In the genomic region with DNA sequence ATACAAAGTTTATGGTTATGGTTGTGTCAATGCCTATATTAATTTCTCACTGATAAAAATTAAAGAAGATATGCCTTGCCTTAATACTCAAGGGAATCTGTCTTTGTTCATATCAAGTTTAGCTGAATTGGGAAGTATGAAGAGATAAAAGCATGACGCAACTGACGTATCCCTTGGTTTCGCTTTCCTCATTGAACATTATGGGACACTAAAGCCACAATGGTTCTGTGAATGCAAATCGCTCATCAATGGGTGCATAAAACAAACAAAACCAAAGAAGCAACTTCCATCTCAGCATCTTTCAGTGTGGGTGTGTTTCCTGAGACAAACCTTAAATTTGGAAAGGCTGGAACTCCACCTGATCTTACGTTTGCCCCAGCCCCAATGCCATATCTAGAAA, we compare ENCODE assay signal across 14 cellular contexts.
DNase-seq lines count a peak whose midpoint lies in the region; ATAC-seq lines count a peak whose summit lies in the region.
"Had no signal": no experiment of that assay in that cellular context is flagged by ENCODE, and none has a peak within 500 bp of the region (broad histone marks: within the 10 kb centered on the region; RNA-seq: fewer than 3 reads in every experiment).

No MANE protein-coding gene starts in this region.

- no peaks in the 10 kb centered on the region for H3K9me3 Mint-ChIP-seq in activated CD8-positive, alpha-beta memory T cell treated with anti-CD3 and anti-CD28 coated beads, Interleukin-2, amount 10 ng/mL, durations not matched to agents 7 days and 5 days (ENCODE audit: low read depth)
- H3K9me3 Mint-ChIP-seq in activated CD4-positive, alpha-beta memory T cell treated with anti-CD3 and anti-CD28 coated beads for 36 hours = no peaks in the 10 kb centered on the region
- H3K9me3 Mint-ChIP-seq: CD8-positive, alpha-beta memory T cell had no signal

- CTCF ChIA-PET in activated CD8-positive, alpha-beta memory T cell treated with anti-CD3 and anti-CD28 coated beads, Interleukin-2, amount 10 ng/mL, durations not matched to agents 7 days and 5 days (lab: Charles Lee) = no interaction called here
- CTCF ChIA-PET in activated CD4-positive, alpha-beta memory T cell treated with anti-CD3 and anti-CD28 coated beads for 36 hours (lab: Charles Lee) = no interaction called here

- peak; percentile 18 for DNase-seq in activated CD8-positive, alpha-beta memory T cell treated with anti-CD3 and anti-CD28 coated beads, Interleukin-2, amount 10 ng/mL, durations not matched to agents 7 days and 5 days
- DNase-seq in activated CD8-positive, alpha-beta memory T cell treated with anti-CD3 and anti-CD28 coated beads, Interleukin-2, amount 50 U/mL, for 4 hours = no peak
- DNase-seq in MV-4-11 (lab: John Stamatoyannopoulos, UW) (peak; percentile 49), OCI-M1 (lab: John Stamatoyannopoulos, UW) (peak; percentile 68), EL (no peak)
- no peak for DNase-seq in activated CD4-positive, alpha-beta memory T cell treated with anti-CD3 and anti-CD28 coated beads for 36 hours
- DNase-seq: BE2C; Caco-2; CD8-positive, alpha-beta memory T cell; DND-41; GF-D8 had no signal

- H3K36me3 Mint-ChIP-seq in activated CD8-positive, alpha-beta memory T cell treated with anti-CD3 and anti-CD28 coated beads, Interleukin-2, amount 10 ng/mL, durations not matched to agents 7 days and 5 days = no peaks in the 10 kb centered on the region
- H3K36me3 Mint-ChIP-seq in activated CD4-positive, alpha-beta memory T cell treated with anti-CD3 and anti-CD28 coated beads for 36 hours = no peaks in the 10 kb centered on the region
- H3K36me3 Mint-ChIP-seq: CD14-positive monocyte; CD8-positive, alpha-beta memory T cell had no signal

- H3K27ac Mint-ChIP-seq in activated CD8-positive, alpha-beta memory T cell treated with anti-CD3 and anti-CD28 coated beads, Interleukin-2, amount 10 ng/mL, durations not matched to agents 7 days and 5 days = no peak overlapping the region
- no peak overlapping the region for H3K27ac Mint-ChIP-seq in activated CD4-positive, alpha-beta memory T cell treated with anti-CD3 and anti-CD28 coated beads for 36 hours
- H3K27ac Mint-ChIP-seq: CD14-positive monocyte; CD8-positive, alpha-beta memory T cell had no signal

- no peak for ATAC-seq in activated CD8-positive, alpha-beta memory T cell treated with anti-CD3 and anti-CD28 coated beads, Interleukin-2, amount 10 ng/mL, durations not matched to agents 7 days and 5 days
- ATAC-seq: A549, HCT116 had no signal

- intact Hi-C loops in activated CD4-positive, alpha-beta memory T cell treated with anti-CD3 and anti-CD28 coated beads for 36 hours (cut with micrococcal nuclease) = no loop called here

- no peaks in the 10 kb centered on the region for H3K4me1 Mint-ChIP-seq in activated CD8-positive, alpha-beta memory T cell treated with anti-CD3 and anti-CD28 coated beads, Interleukin-2, amount 10 ng/mL, durations not matched to agents 7 days and 5 days
- H3K4me1 Mint-ChIP-seq in activated CD4-positive, alpha-beta memory T cell treated with anti-CD3 and anti-CD28 coated beads for 36 hours (ENCODE audit: low read depth) = no peaks in the 10 kb centered on the region
- H3K4me1 Mint-ChIP-seq: CD8-positive, alpha-beta memory T cell had no signal

- peaks cover 10% of the 10 kb centered on the region for H3K27me3 Mint-ChIP-seq in activated CD8-positive, alpha-beta memory T cell treated with anti-CD3 and anti-CD28 coated beads, Interleukin-2, amount 10 ng/mL, durations not matched to agents 7 days and 5 days
- peaks cover 8% of the 10 kb centered on the region for H3K27me3 Mint-ChIP-seq in activated CD4-positive, alpha-beta memory T cell treated with anti-CD3 and anti-CD28 coated beads for 36 hours

- no peak overlapping the region for H3K4me3 Mint-ChIP-seq in activated CD8-positive, alpha-beta memory T cell treated with anti-CD3 and anti-CD28 coated beads, Interleukin-2, amount 10 ng/mL, durations not matched to agents 7 days and 5 days
- no peak overlapping the region for H3K4me3 Mint-ChIP-seq in activated CD4-positive, alpha-beta memory T cell treated with anti-CD3 and anti-CD28 coated beads for 36 hours
- H3K4me3 Mint-ChIP-seq: CD8-positive, alpha-beta memory T cell had no signal

- POLR2A ChIA-PET in activated CD4-positive, alpha-beta memory T cell treated with anti-CD3 and anti-CD28 coated beads for 36 hours (lab: Charles Lee) = no interaction called here

Comparison
In these comparisons a context has a peak if more than half of its experiments do, and no peak if none do; other contexts are left out.
1. DNase-seq: peak in activated CD8-positive, alpha-beta memory T cell treated with anti-CD3 and anti-CD28 coated beads, Interleukin-2, amount 10 ng/mL, durations not matched to agents 7 days and 5 days (single experiment), MV-4-11 (single experiment) and OCI-M1 (single experiment); none in activated CD8-positive, alpha-beta memory T cell treated with anti-CD3 and anti-CD28 coated beads, Interleukin-2, amount 50 U/mL, for 4 hours (single experiment), EL (single experiment) and activated CD4-positive, alpha-beta memory T cell treated with anti-CD3 and anti-CD28 coated beads for 36 hours (single experiment).